Comparison of ENCODE assay signal across 22 cellular contexts in the genomic region with DNA sequence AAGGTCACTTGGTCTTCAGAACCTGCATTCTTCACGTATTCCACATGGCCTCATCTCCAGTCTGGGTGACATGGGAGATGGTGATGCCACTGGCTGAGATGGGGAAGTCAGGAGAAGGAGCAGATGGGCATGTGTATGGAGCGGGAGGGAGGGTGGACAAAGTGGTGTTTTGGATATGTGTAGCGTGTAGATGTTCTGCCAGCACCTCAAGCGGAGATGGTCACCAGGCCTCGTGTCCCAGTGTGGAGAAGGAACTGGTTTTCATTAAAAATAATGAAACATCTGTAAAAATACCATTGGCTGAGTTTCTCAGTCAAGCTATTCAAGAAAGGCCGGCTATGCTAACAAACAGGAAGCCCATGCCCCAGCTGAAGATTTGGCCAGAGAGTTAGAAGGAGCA.
"Had no signal": no experiment of that assay in that cellular context is flagged by ENCODE, and none has a peak within 500 bp of the region (broad histone marks: within the 10 kb centered on the region; RNA-seq: fewer than 3 reads in every experiment).

No MANE protein-coding gene starts in this region.

- H3K27ac ChIP-seq: sigmoid colon, stomach had no signal

- H3K4me2 ChIP-seq: smooth muscle cell had no signal

- ATAC-seq: gastrocnemius medialis; stimulated activated memory B cell treated with anti-CD40 and anti-IgM and Interleukin-4, amounts not matched to agents 10 μg/mL and 1 μg/mL and 100 μg/mL, for 72 hours; T-helper 17 cell had no signal

- H3K4me3 ChIP-seq: gastrocnemius medialis, sigmoid colon, smooth muscle cell, stomach, upper lobe of left lung had no signal

- FAIRE-seq: endometrium, islet of Langerhans had no signal

- DNase-seq: activated CD4-positive, alpha-beta memory T cell treated with anti-CD3 and anti-CD28 coated beads for 36 hours; activated CD4-positive, alpha-beta T cell treated with anti-CD3 and anti-CD28 coated beads for 4 hours; activated CD4-positive, CD25-positive, alpha-beta regulatory T cell; activated effector memory CD4-positive, alpha-beta T cell treated with anti-CD3 and anti-CD28 coated beads, Interleukin-2, amount 50 U/mL, for 16 hours; activated naive CD4-positive, alpha-beta T cell treated with anti-CD3 and anti-CD28 coated beads, Interleukin-2, amount 10 ng/mL, durations not matched to agents 7 days and 5 days; activated T-cell treated with anti-CD3 and anti-CD28 coated beads for 4 hours; cerebellar nuclear complex; cortex of kidney; gastrocnemius medialis; hypothalamus; naive B cell; nucleus accumbens; sigmoid colon; stimulated activated CD4-positive, alpha-beta T cell treated with anti-CD3 and anti-CD28 coated beads, Interleukin-15, amount 100 ng/mL, for 24 hours; stomach; SW 1271; T-helper 17 cell; upper lobe of left lung had no signal

- H3K9me3 ChIP-seq: gastrocnemius medialis, sigmoid colon, stomach, upper lobe of left lung had no signal

- H3K27me3 ChIP-seq: gastrocnemius medialis, sigmoid colon, stomach, upper lobe of left lung had no signal
